ENCODE assay signal across 19 cellular contexts in the genomic region with DNA sequence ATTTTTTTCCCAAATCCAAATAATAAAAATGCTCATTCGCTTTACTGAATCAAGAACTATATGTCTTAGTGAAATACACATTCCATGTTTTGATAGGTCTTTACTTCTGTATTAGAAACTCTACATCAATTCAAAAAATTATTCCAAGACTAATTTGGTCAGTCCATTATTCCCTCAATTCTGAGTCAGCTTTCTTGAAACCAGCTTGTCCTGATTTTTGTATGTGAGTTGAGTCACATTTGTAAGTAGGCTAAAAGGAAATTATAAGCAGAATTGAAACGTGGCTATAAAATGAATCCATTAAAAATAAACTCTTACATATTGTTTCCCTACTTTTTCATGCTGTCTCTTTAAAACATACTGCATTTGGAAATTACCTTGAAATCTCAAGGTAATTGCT.
"Had no signal": no experiment of that assay in that cellular context is flagged by ENCODE, and none has a peak within 500 bp of the region (broad histone marks: within the 10 kb centered on the region; RNA-seq: fewer than 3 reads in every experiment).

No MANE protein-coding gene starts in this region.

- H3K9me3 Mint-ChIP-seq: activated CD4-positive, alpha-beta T cell treated with anti-CD3 and anti-CD28 coated beads, Interleukin-2, amount 10 ng/mL, durations not matched to agents 24 days and 14 days; activated CD8-positive, alpha-beta T cell treated with anti-CD3 and anti-CD28 coated beads for 36 hours; activated T-cell treated with anti-CD3 and anti-CD28 coated beads, Interleukin-2, amount 50 U/mL, for 4 hours; dendritic cell treated with granulocyte-macrophage colony-stimulating factor and Interleukin-4, amounts not matched to agents 40 ng/mL and 50 ng/mL, for 4 days had no signal

- H3K4me3 Mint-ChIP-seq: activated CD4-positive, alpha-beta T cell treated with anti-CD3 and anti-CD28 coated beads, Interleukin-2, amount 10 ng/mL, durations not matched to agents 24 days and 14 days; activated CD8-positive, alpha-beta T cell treated with anti-CD3 and anti-CD28 coated beads for 36 hours; activated T-cell treated with anti-CD3 and anti-CD28 coated beads, Interleukin-2, amount 50 U/mL, for 4 hours; dendritic cell treated with granulocyte-macrophage colony-stimulating factor and Interleukin-4, amounts not matched to agents 40 ng/mL and 50 ng/mL, for 4 days; memory B cell; naive B cell; neural crest cell had no signal

- H3K27me3 ChIP-seq: ascending aorta, cardiac muscle cell, tibial artery had no signal

- H3K27ac Mint-ChIP-seq: activated CD4-positive, alpha-beta T cell treated with anti-CD3 and anti-CD28 coated beads, Interleukin-2, amount 10 ng/mL, durations not matched to agents 24 days and 14 days; activated CD8-positive, alpha-beta T cell treated with anti-CD3 and anti-CD28 coated beads for 36 hours; dendritic cell treated with granulocyte-macrophage colony-stimulating factor and Interleukin-4, amounts not matched to agents 40 ng/mL and 50 ng/mL, for 4 days; memory B cell; naive B cell had no signal

- H3K4me1 ChIP-seq: ascending aorta, tibial artery had no signal

- H3K4me3 ChIP-seq: ascending aorta, cardiac muscle cell, mucosa of descending colon, tibial artery had no signal

- H3K9me3 ChIP-seq: ascending aorta, mucosa of descending colon, tibial artery had no signal

- H3K27me3 Mint-ChIP-seq: dendritic cell treated with granulocyte-macrophage colony-stimulating factor and Interleukin-4, amounts not matched to agents 40 ng/mL and 50 ng/mL, for 4 days had no signal

- H3K27ac ChIP-seq: ascending aorta, cardiac muscle cell, tibial artery had no signal

- DNase-seq: activated CD4-positive, alpha-beta T cell treated with anti-CD3 and anti-CD28 coated beads, Interleukin-2, amount 10 ng/mL, durations not matched to agents 24 days and 14 days; activated CD8-positive, alpha-beta T cell treated with anti-CD3 and anti-CD28 coated beads for 36 hours; activated naive CD4-positive, alpha-beta T cell treated with anti-CD3 and anti-CD28 coated beads, Interleukin-2, amount 50 U/mL, for 16 hours; activated T-cell treated with anti-CD3 and anti-CD28 coated beads, Interleukin-2, amount 50 U/mL, for 4 hours; effector CD8-positive, alpha-beta T cell; hypothalamus; left ventricle myocardium superior; mucosa of descending colon; naive B cell; stimulated activated CD4-positive, alpha-beta T cell treated with anti-CD3 and anti-CD28 coated beads, Interleukin-12 subunit alpha, Interleukin-12 subunit beta, amount 100 ng/mL, for 4 hours; stimulated activated CD4-positive, alpha-beta T cell treated with anti-CD3 and anti-CD28 coated beads, Interleukin-2, amount 100 ng/mL, for 24 hours; stimulated activated naive CD4-positive, alpha-beta T cell treated with Interleukin-2 at 50 U/mL for 16 hours; T1000; tibial artery had no signal

- H3K36me3 ChIP-seq: ascending aorta, cardiac muscle cell, tibial artery had no signal

- H3K36me3 Mint-ChIP-seq: memory B cell, naive B cell had no signal

- H3K4me1 Mint-ChIP-seq: activated CD4-positive, alpha-beta T cell treated with anti-CD3 and anti-CD28 coated beads, Interleukin-2, amount 10 ng/mL, durations not matched to agents 24 days and 14 days; memory B cell; naive B cell had no signal

- ATAC-seq: activated CD8-positive, alpha-beta T cell treated with anti-CD3 and anti-CD28 coated beads for 36 hours; activated T-cell treated with anti-CD3 and anti-CD28 coated beads, Interleukin-2, amount 50 U/mL, for 4 hours; left ventricle myocardium superior; mucosa of descending colon had no signal
